In the genomic region with DNA sequence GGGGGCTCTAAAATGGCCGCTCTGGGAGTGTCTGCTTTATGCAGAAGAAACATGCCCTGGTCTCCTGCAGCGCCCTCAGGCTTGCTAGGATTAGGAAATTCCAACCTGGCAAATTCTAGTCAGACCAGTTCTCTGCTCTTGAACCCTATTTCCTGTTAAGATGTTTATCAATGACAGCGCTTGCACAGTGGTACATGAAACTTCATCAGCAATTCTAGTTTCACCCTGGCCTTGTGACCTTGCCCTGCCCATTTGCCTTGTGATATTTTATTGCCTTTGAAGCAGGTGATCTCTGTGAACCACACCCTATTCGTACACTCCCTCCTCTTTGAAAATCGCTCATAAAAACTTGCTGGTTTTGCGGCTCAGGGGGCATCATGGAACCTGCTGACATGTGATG, we compare ENCODE assay signal across 6 cellular contexts.
DNase-seq lines count a peak whose midpoint lies in the region; FAIRE-seq and TF ChIP-seq lines count a peak whose summit lies in the region.
"Not testable (repeated sequence)": the region's sequence is repeated elsewhere in the genome, so short reads cannot be mapped to it uniquely, and the experiment has no call there.

No MANE protein-coding gene starts in this region.

- DNase-seq in DMS53 treated with DMSO at 0.1 percent for 48 hours (lab: John Stamatoyannopoulos, UW; ENCODE audit: unreplicated experiment) (peak; percentile 67), NCI-H526 (lab: John Stamatoyannopoulos, UW) (peak; percentile 9 to 19), PC-9 (peak; percentile 22 to 54), kidney tubule cell (ENCODE audit: low spot score) (peak; percentile 45)
- DNase-seq in H1 (ENCODE audit: low read depth in 1 of 2, low spot score in 2 of 2) = not testable (repeated sequence)

- H2AFZ ChIP-seq in KMS-11 (ENCODE audit: low read depth); PC-9; H1 (ENCODE audit: low read length): not testable (repeated sequence)

- WGBS in H1 (ENCODE audit: extremely low coverage in 1 of 2, insufficient coverage in 1 of 2, insufficient read length in 1 of 2, insufficient replicate concordance in 2 of 2, low coverage in 1 of 2, low lambda C conversion rate in 2 of 2, missing lambda C conversion rate in 1 of 2), 2 experiments = 97% methylated on average over 6 of the region's 6 CpGs; no CpG with 5 or more reads in 1 of the 2 experiments

- TF ChIP-seq RAD21 in H1 (IDR thresholded peaks at IDR 0.05 in 1 of 2, conservative IDR thresholded peaks at IDR 0.05 in 1 of 2; ENCODE audit: low read depth in 2 of 2, low read length in 2 of 2) = not testable (repeated sequence)

- not testable (repeated sequence) for H2BK20ac ChIP-seq in H1 (ENCODE audit: low read length)

- peak overlapping the region; percentile 76; the same call in 1 of the 2 replicates for H3K4me2 ChIP-seq in KMS-11
- not testable (repeated sequence) for H3K4me2 ChIP-seq in PC-9; H1 (ENCODE audit: insufficient read depth in 1 of 2, low read depth in 2 of 2, low read length in 2 of 2)

- POLR2A ChIA-PET in PC-9 (lab: Charles Lee; ENCODE audit: unreplicated experiment); H1 (lab: Charles Lee; ENCODE audit: partially characterized antibody): not testable (repeated sequence)

- not testable (repeated sequence) for H3K36me3 ChIP-seq in KMS-11 (ENCODE audit: insufficient read depth); PC-9 (ENCODE audit: low read depth); H1 (ENCODE audit: control insufficient read depth in 2 of 4, insufficient read depth in 4 of 4, low read length in 3 of 4)

- TF ChIP-seq CTCF in KMS-11 (conservative IDR thresholded peaks at IDR 0.05; ENCODE audit: low read depth, low read length); PC-9 (conservative IDR thresholded peaks at IDR 0.05); H1 (IDR thresholded peaks at IDR 0.05; ENCODE audit: control extremely low read depth in 1 of 3, insufficient read depth in 1 of 3, low read depth in 1 of 3, low read length in 3 of 3): not testable (repeated sequence)

- H3F3A ChIP-seq in PC-9 (ENCODE audit: insufficient read depth, low read depth) = not testable (repeated sequence)

- not testable (repeated sequence) for H3K79me2 ChIP-seq in KMS-11 (ENCODE audit: insufficient read depth, low read depth); PC-9 (ENCODE audit: low read depth); H1 (ENCODE audit: control insufficient read depth in 1 of 2, insufficient read depth in 2 of 2, low read length in 2 of 2)

- H3K79me1 ChIP-seq in H1 (ENCODE audit: low read depth, low read length) = not testable (repeated sequence)

- FAIRE-seq in H1 (lab: Jason Lieb, UNC) = not testable (repeated sequence)

- BruUV-seq in PC-9 (replicated peaks; lab: Mats Ljungman, UMichigan) = not testable (repeated sequence)

- H3K4me3 ChIP-seq in KMS-11 (IDR thresholded peaks at IDR 0.05; ENCODE audit: insufficient read depth, low read depth, low read length); PC-9; H1 (ENCODE audit: extremely low read depth in 1 of 4, insufficient read depth in 2 of 4, low read depth in 3 of 4, low read length in 4 of 4): not testable (repeated sequence)

- H3K18ac ChIP-seq in H1 (ENCODE audit: extremely low read depth, low read length) = not testable (repeated sequence)

- H3K4me1 ChIP-seq in KMS-11 (ENCODE audit: low read depth, poor library complexity, severe bottlenecking) = peaks cover 38% of the 10 kb centered on the region
- not testable (repeated sequence) for H3K4me1 ChIP-seq in PC-9 (replicated peaks; ENCODE audit: insufficient read depth); H1 (replicated peaks in 1 of 4; ENCODE audit: control insufficient read depth in 3 of 4, insufficient read depth in 4 of 4, low read length in 3 of 4)

- TF ChIP-seq POLR2A in H1 (IDR thresholded peaks at IDR 0.05; ENCODE audit: control extremely low read depth in 1 of 2, low read depth in 2 of 2, low read length in 2 of 2) = not testable (repeated sequence)

- H4K91ac ChIP-seq in H1 (replicated peaks; ENCODE audit: insufficient read length, low read length) = not testable (repeated sequence)

- not testable (repeated sequence) for H3K9me3 ChIP-seq in PC-9 (ENCODE audit: insufficient read depth, low read depth); H1 (ENCODE audit: insufficient read depth in 2 of 2, low read depth in 1 of 2, low read length in 1 of 2)

- H4K20me1 ChIP-seq in KMS-11 (ENCODE audit: insufficient read depth); PC-9 (ENCODE audit: insufficient read depth); H1 (replicated peaks in 1 of 2; ENCODE audit: control insufficient read depth in 1 of 2, insufficient read depth in 2 of 2, low read length in 2 of 2): not testable (repeated sequence)

- H4K5ac ChIP-seq in H1 (ENCODE audit: insufficient read length, low read depth, low read length) = not testable (repeated sequence)

- not testable (repeated sequence) for H3K23ac ChIP-seq in H1 (ENCODE audit: insufficient read length)

- CTCF ChIA-PET in PC-9 (lab: Charles Lee); H1 (lab: Charles Lee; ENCODE audit: partially characterized antibody): not testable (repeated sequence)

- not testable (repeated sequence) for H3K56ac ChIP-seq in H1 (replicated peaks; ENCODE audit: insufficient read length, low read depth, low read length)

- H3K27me3 ChIP-seq in KMS-11 (ENCODE audit: insufficient read depth, low read depth); PC-9 (ENCODE audit: insufficient read depth, low read depth); H1 (replicated peaks in 1 of 4; ENCODE audit: control insufficient read depth in 3 of 4, extremely low read depth in 1 of 4, insufficient read depth in 3 of 4, low read length in 3 of 4): not testable (repeated sequence)

- H3K9ac ChIP-seq in KMS-11; H1 (replicated peaks in 1 of 4; ENCODE audit: extremely low read depth in 1 of 4, low read depth in 3 of 4, low read length in 3 of 4): not testable (repeated sequence)

- not testable (repeated sequence) for H4K8ac ChIP-seq in H1 (ENCODE audit: extremely low read depth, insufficient read depth, low read length)

- intact Hi-C loops in PC-9 (cut with micrococcal nuclease; ENCODE audit: unreplicated experiment) = not testable (repeated sequence)

- H3K14ac ChIP-seq in H1 (ENCODE audit: insufficient read length) = not testable (repeated sequence)

- H3K27ac ChIP-seq in KMS-11 = peak overlapping the region; percentile 61
- not testable (repeated sequence) for H3K27ac ChIP-seq in PC-9; H1 (ENCODE audit: low read depth, low read length)

- not testable (repeated sequence) for H3K23me2 ChIP-seq in H1 (ENCODE audit: low read depth, low read length)

- not testable (repeated sequence) for H3K9me2 ChIP-seq in PC-9 (ENCODE audit: insufficient read depth)

- not testable (repeated sequence) for H2BK12ac ChIP-seq in H1 (ENCODE audit: low read depth, low read length)

- H2BK5ac ChIP-seq in H1 (ENCODE audit: low read depth, low read length) = not testable (repeated sequence)

- H2BK120ac ChIP-seq in H1 (replicated peaks; ENCODE audit: low read depth, low read length) = not testable (repeated sequence)

- H2AK5ac ChIP-seq in H1 (ENCODE audit: low read depth, low read length) = not testable (repeated sequence)

- not testable (repeated sequence) for H3K4ac ChIP-seq in H1 (replicated peaks; ENCODE audit: insufficient read length, low read depth, low read length)

- H2BK15ac ChIP-seq in H1 (ENCODE audit: low read length) = not testable (repeated sequence)

- not testable (repeated sequence) for TF ChIP-seq EP300 in H1 (IDR thresholded peaks at IDR 0.05; ENCODE audit: borderline replicate concordance in 1 of 2, low read depth in 2 of 2, low read length in 2 of 2)

TF ChIP-seq in H1, 55 proteins besides CTCF, POLR2A, EP300 and RAD21:
- TF ChIP-seq YY1 (IDR thresholded peaks at IDR 0.05; ENCODE audit: low read depth, low read length) = 0 out of 2 replicates have a peak, but pooled peaks have one; percentile 24
